In the genomic region with DNA sequence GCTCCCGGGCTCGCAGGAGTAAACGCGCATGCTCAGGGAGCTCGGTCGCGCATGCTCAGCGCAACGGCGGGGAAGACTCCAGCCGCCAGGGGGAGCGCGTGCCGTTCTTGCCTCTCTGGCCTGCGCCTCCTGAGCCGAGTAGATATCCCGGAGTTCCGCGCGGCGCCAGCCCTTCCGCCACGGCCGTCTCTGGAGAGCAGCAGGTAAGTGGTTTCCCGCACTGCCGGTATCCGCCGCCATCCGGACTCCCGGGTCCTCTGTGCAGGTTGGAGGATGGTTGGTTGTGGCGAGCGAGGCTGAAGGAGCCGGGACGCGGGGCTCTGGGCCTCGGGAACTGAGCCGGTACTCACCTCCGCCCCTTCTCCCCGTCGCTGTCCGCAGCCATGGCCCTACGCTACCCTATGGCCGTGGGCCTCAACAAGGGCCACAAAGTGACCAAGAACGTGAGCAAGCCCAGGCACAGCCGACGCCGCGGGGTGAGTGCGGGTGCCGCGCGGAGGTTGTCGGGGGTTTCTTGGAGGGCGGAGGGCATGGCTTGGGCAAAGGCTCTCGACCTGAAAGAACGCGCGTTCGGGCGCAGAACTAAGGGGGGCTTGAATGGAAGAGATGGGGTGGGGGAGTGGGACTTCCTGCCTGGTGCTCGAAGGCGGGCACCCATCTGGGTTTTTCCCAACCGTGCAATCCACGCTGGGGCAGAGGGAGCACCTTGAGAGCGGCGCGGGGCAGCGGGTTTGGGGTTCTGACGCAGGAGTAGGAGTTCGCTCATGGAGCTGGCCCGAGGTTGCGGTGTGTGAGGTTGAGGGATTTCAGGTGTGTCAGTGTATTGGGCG, we compare ENCODE assay signal across 1 cellular context.
A peak's percentile ranks its signal among the peaks of the same experiment; 100 is the strongest.
TF ChIP-seq lines count a peak whose summit lies in the region.

A gene (plus strand): TSS at position 171 of the 830 bp plus-strand sequence. CDS start 213 bp downstream, at position 384.

TF ChIP-seq in HepG2, 621 proteins besides CTCF, POLR2A, EP300 and RAD21 (continued from another document and continues in another):
- TF ChIP-seq, protein P1, sequence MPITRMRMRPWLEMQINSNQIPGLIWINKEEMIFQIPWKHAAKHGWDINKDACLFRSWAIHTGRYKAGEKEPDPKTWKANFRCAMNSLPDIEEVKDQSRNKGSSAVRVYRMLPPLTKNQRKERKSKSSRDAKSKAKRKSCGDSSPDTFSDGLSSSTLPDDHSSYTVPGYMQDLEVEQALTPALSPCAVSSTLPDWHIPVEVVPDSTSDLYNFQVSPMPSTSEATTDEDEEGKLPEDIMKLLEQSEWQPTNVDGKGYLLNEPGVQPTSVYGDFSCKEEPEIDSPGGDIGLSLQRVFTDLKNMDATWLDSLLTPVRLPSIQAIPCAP (CRISPR knock-in tag; IDR thresholded peaks at IDR 0.05; ENCODE audit: low read depth) = no peak
- no peak for TF ChIP-seq RCOR2 (CRISPR knock-in tag; IDR thresholded peaks at IDR 0.05)
- TF ChIP-seq ZMYM4 (CRISPR knock-in tag; IDR thresholded peaks at IDR 0.05) = peak; percentile 89
- TF ChIP-seq TMF1 (CRISPR knock-in tag; IDR thresholded peaks at IDR 0.05; ENCODE audit: low read depth) = no peak; the same call in 1 of the 2 replicates
- TF ChIP-seq ZNF878 (CRISPR knock-in tag; IDR thresholded peaks at IDR 0.05) = no peak; the same call in 1 of the 2 replicates
- TF ChIP-seq, protein P2, sequence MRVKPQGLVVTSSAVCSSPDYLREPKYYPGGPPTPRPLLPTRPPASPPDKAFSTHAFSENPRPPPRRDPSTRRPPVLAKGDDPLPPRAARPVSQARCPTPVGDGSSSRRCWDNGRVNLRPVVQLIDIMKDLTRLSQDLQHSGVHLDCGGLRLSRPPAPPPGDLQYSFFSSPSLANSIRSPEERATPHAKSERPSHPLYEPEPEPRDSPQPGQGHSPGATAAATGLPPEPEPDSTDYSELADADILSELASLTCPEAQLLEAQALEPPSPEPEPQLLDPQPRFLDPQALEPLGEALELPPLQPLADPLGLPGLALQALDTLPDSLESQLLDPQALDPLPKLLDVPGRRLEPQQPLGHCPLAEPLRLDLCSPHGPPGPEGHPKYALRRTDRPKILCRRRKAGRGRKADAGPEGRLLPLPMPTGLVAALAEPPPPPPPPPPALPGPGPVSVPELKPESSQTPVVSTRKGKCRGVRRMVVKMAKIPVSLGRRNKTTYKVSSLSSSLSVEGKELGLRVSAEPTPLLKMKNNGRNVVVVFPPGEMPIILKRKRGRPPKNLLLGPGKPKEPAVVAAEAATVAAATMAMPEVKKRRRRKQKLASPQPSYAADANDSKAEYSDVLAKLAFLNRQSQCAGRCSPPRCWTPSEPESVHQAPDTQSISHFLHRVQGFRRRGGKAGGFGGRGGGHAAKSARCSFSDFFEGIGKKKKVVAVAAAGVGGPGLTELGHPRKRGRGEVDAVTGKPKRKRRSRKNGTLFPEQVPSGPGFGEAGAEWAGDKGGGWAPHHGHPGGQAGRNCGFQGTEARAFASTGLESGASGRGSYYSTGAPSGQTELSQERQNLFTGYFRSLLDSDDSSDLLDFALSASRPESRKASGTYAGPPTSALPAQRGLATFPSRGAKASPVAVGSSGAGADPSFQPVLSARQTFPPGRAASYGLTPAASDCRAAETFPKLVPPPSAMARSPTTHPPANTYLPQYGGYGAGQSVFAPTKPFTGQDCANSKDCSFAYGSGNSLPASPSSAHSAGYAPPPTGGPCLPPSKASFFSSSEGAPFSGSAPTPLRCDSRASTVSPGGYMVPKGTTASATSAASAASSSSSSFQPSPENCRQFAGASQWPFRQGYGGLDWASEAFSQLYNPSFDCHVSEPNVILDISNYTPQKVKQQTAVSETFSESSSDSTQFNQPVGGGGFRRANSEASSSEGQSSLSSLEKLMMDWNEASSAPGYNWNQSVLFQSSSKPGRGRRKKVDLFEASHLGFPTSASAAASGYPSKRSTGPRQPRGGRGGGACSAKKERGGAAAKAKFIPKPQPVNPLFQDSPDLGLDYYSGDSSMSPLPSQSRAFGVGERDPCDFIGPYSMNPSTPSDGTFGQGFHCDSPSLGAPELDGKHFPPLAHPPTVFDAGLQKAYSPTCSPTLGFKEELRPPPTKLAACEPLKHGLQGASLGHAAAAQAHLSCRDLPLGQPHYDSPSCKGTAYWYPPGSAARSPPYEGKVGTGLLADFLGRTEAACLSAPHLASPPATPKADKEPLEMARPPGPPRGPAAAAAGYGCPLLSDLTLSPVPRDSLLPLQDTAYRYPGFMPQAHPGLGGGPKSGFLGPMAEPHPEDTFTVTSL (CRISPR knock-in tag; IDR thresholded peaks at IDR 0.05; ENCODE audit: borderline replicate concordance) = peak; percentile 58
- peak; percentile 86 for TF ChIP-seq AKAP8 (CRISPR knock-in tag; IDR thresholded peaks at IDR 0.05)
- peak; percentile 92 for TF ChIP-seq BRD4 (CRISPR knock-in tag; IDR thresholded peaks at IDR 0.05)
- peak; percentile 95 for TF ChIP-seq ZNF543 (CRISPR knock-in tag; IDR thresholded peaks at IDR 0.05)
- peak; percentile 73 for TF ChIP-seq KMT2B (CRISPR knock-in tag; IDR thresholded peaks at IDR 0.05)
- TF ChIP-seq, protein P3, sequence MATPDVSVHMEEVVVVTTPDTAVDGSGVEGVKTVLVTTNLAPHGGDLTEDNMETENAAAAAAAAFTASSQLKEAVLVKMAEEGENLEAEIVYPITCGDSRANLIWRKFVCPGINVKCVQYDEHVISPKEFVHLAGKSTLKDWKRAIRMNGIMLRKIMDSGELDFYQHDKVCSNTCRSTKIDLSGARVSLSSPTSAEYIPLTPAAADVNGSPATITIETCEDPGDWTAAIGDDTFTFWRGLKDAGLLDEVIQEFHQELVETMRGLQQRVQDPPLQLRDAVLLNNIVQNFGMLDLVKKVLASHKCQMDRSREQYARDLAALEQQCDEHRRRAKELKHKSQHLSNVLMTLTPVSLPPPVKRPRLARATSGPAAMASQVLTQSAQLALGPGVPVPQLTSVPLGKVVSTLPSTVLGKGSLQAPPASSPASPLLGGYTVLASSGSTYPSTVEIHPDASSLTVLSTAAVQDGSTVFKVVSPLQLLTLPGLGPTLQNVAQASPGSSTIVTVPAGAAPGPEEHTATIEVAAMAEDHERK (CRISPR knock-in tag; IDR thresholded peaks at IDR 0.05; ENCODE audit: low read depth) = no peak
- TF ChIP-seq SOX6 (IDR thresholded peaks at IDR 0.05) = no peak
- TF ChIP-seq SOX6 (CRISPR knock-in tag; IDR thresholded peaks at IDR 0.05) = peak; percentile 62
- TF ChIP-seq, protein P4, sequence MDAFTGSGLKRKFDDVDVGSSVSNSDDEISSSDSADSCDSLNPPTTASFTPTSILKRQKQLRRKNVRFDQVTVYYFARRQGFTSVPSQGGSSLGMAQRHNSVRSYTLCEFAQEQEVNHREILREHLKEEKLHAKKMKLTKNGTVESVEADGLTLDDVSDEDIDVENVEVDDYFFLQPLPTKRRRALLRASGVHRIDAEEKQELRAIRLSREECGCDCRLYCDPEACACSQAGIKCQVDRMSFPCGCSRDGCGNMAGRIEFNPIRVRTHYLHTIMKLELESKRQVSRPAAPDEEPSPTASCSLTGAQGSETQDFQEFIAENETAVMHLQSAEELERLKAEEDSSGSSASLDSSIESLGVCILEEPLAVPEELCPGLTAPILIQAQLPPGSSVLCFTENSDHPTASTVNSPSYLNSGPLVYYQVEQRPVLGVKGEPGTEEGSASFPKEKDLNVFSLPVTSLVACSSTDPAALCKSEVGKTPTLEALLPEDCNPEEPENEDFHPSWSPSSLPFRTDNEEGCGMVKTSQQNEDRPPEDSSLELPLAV (CRISPR knock-in tag; conservative IDR thresholded peaks at IDR 0.05; ENCODE audit: low read depth) = 0 out of 2 replicates have a peak, but pooled peaks have one; percentile 29
- TF ChIP-seq, protein P5, sequence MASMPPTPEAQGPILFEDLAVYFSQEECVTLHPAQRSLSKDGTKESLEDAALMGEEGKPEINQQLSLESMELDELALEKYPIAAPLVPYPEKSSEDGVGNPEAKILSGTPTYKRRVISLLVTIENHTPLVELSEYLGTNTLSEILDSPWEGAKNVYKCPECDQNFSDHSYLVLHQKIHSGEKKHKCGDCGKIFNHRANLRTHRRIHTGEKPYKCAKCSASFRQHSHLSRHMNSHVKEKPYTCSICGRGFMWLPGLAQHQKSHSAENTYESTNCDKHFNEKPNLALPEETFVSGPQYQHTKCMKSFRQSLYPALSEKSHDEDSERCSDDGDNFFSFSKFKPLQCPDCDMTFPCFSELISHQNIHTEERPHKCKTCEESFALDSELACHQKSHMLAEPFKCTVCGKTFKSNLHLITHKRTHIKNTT (CRISPR knock-in tag; IDR thresholded peaks at IDR 0.05) = no peak
- peak; percentile 96 for TF ChIP-seq GTF2F1 (IDR thresholded peaks at IDR 0.05; ENCODE audit: low read length)
- 0 out of 2 replicates have a peak, but pooled peaks have one; percentile 37 for TF ChIP-seq ZNF138 (CRISPR knock-in tag; IDR thresholded peaks at IDR 0.05; ENCODE audit: low read depth)
- TF ChIP-seq ZNF329 (CRISPR knock-in tag; IDR thresholded peaks at IDR 0.05; ENCODE audit: low read depth) = peak; percentile 76; the same call in 1 of the 2 replicates
- TF ChIP-seq, protein P6, sequence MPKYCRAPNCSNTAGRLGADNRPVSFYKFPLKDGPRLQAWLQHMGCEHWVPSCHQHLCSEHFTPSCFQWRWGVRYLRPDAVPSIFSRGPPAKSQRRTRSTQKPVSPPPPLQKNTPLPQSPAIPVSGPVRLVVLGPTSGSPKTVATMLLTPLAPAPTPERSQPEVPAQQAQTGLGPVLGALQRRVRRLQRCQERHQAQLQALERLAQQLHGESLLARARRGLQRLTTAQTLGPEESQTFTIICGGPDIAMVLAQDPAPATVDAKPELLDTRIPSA (CRISPR knock-in tag; IDR thresholded peaks at IDR 0.05; ENCODE audit: borderline replicate concordance) = no peak
- no peak for TF ChIP-seq SP2 (CRISPR knock-in tag; IDR thresholded peaks at IDR 0.05)
- TF ChIP-seq SKI (IDR thresholded peaks at IDR 0.05; ENCODE audit: partially characterized antibody) = no peak
- TF ChIP-seq BCL6 (CRISPR knock-in tag; IDR thresholded peaks at IDR 0.05) = peak; percentile 32; the same call in 1 of the 2 replicates
- TF ChIP-seq PITX1 (CRISPR knock-in tag; IDR thresholded peaks at IDR 0.05) = peak; percentile 44
- TF ChIP-seq KLF13 (CRISPR knock-in tag; IDR thresholded peaks at IDR 0.05) = peak; percentile 74; the same call in 1 of the 2 replicates
- no peak for TF ChIP-seq CHD2 (IDR thresholded peaks at IDR 0.05; ENCODE audit: low read depth, low read length)
- TF ChIP-seq NFYC (CRISPR knock-in tag; IDR thresholded peaks at IDR 0.05) = no peak
- TF ChIP-seq MAF1 (CRISPR knock-in tag; IDR thresholded peaks at IDR 0.05; ENCODE audit: borderline replicate concordance) = peak; percentile 92; the same call in 1 of the 2 replicates
- TF ChIP-seq ZNF788 (CRISPR knock-in tag; IDR thresholded peaks at IDR 0.05; ENCODE audit: borderline replicate concordance) = peak; percentile 96
- peak; percentile 94 for TF ChIP-seq FOXC1 (CRISPR knock-in tag; IDR thresholded peaks at IDR 0.05; ENCODE audit: borderline replicate concordance)
- peak; percentile 82 for TF ChIP-seq ZNF232 (CRISPR knock-in tag; IDR thresholded peaks at IDR 0.05; ENCODE audit: borderline replicate concordance)
- peak; percentile 88; the same call in 1 of the 2 replicates for TF ChIP-seq ZBTB42 (CRISPR knock-in tag; IDR thresholded peaks at IDR 0.05)
- peak; percentile 88; the same call in 1 of the 2 replicates for TF ChIP-seq REL (CRISPR knock-in tag; conservative IDR thresholded peaks at IDR 0.05)
- TF ChIP-seq SMAD3 (CRISPR knock-in tag; IDR thresholded peaks at IDR 0.05) = peak; percentile 46; the same call in 1 of the 2 replicates
- peak; percentile 56; the same call in 1 of the 2 replicates for TF ChIP-seq ZNF234 (CRISPR knock-in tag; conservative IDR thresholded peaks at IDR 0.05)
- peak; percentile 95 for TF ChIP-seq THAP11 (CRISPR knock-in tag; IDR thresholded peaks at IDR 0.05)
- TF ChIP-seq RARG (CRISPR knock-in tag; IDR thresholded peaks at IDR 0.05; ENCODE audit: low read depth) = no peak
- peak; percentile 87; the same call in 1 of the 2 replicates for TF ChIP-seq NRL (CRISPR knock-in tag; IDR thresholded peaks at IDR 0.05; ENCODE audit: borderline replicate concordance)
- TF ChIP-seq KAT8 (CRISPR knock-in tag; IDR thresholded peaks at IDR 0.05) = peak; percentile 94
- TF ChIP-seq NFE2 (CRISPR knock-in tag; IDR thresholded peaks at IDR 0.05) = no peak
- peak; percentile 96 for TF ChIP-seq AGO2 (optimal IDR thresholded peaks at IDR 0.05; ENCODE audit: low read depth, low read length)
- peak; percentile 61 for TF ChIP-seq IKZF4 (CRISPR knock-in tag; IDR thresholded peaks at IDR 0.05; ENCODE audit: borderline replicate concordance, low read depth, not compliant biosample characterization)
- TF ChIP-seq MIER2 (CRISPR knock-in tag; IDR thresholded peaks at IDR 0.05) = no peak
- TF ChIP-seq, protein P7, sequence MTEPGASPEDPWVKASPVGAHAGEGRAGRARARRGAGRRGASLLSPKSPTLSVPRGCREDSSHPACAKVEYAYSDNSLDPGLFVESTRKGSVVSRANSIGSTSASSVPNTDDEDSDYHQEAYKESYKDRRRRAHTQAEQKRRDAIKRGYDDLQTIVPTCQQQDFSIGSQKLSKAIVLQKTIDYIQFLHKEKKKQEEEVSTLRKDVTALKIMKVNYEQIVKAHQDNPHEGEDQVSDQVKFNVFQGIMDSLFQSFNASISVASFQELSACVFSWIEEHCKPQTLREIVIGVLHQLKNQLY (CRISPR knock-in tag; IDR thresholded peaks at IDR 0.05) = no peak
- TF ChIP-seq ZNF552 (CRISPR knock-in tag; IDR thresholded peaks at IDR 0.05; ENCODE audit: borderline replicate concordance) = no peak
- peak; percentile 79; the same call in 1 of the 2 replicates for TF ChIP-seq ZSCAN29 (CRISPR knock-in tag; conservative IDR thresholded peaks at IDR 0.05)
- TF ChIP-seq ZKSCAN5 (CRISPR knock-in tag; IDR thresholded peaks at IDR 0.05) = peak; percentile 15; the same call in 1 of the 2 replicates
- no peak for TF ChIP-seq IKZF1 (IDR thresholded peaks at IDR 0.05)
- TF ChIP-seq ZSCAN12 (CRISPR knock-in tag; IDR thresholded peaks at IDR 0.05) = 0 out of 2 replicates have a peak, but pooled peaks have one; percentile 18
- peak; percentile 96 for TF ChIP-seq KDM2A (CRISPR knock-in tag; IDR thresholded peaks at IDR 0.05; ENCODE audit: borderline replicate concordance, low read depth)
